Comparison of ENCODE assay signal across 10 cellular contexts in the genomic region with DNA sequence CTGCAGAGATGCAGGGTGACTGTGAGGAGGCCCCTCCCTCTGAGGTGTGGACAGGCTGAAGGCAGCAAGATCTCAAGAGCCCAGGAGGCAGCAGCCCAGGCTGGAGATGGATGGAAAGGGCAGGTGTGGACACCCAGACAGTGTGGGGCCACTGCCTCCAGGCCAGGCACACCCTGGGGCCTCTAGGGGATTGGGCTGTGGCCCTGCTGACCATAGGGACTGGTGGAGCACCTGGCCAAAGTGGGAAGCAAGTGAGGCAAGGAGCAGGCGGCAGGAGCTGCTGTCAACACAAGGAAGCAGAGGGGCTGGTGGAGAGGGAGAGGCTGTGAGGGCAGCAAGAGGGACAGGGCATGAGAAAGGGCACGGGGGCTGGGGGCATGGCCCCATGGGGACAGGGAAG. TPM values are rescaled to one million over a fixed set of nuclear protein-coding genes. Genes with fewer than 3 reads are reported as not detected.
A peak's percentile ranks its signal among the peaks of the same experiment; 100 is the strongest.
DNase-seq lines count a peak whose midpoint lies in the region; TF ChIP-seq lines count a peak whose summit lies in the region.
"Had no signal": no experiment of that assay in that cellular context is flagged by ENCODE, and none has a peak within 500 bp of the region (broad histone marks: within the 10 kb centered on the region; RNA-seq: fewer than 3 reads in every experiment).

No MANE protein-coding gene starts in this region.

- H3K27me3 Mint-ChIP-seq in nephron (ENCODE audit: low read depth): peaks cover 6% of the 10 kb centered on the region

- TF ChIP-seq CTCF in A673 (conservative IDR thresholded peaks at IDR 0.05; ENCODE audit: low read depth, low read length) (no peak), HFF-Myc (IDR thresholded peaks at IDR 0.05; ENCODE audit: low read depth, low read length, missing control alignments) (no peak), breast epithelium (IDR thresholded peaks at IDR 0.05) (no peak), nephron (IDR thresholded peaks at IDR 0.05; ENCODE audit: unreplicated experiment in 3 of 3) (no peak), WERI-Rb-1 (IDR thresholded peaks at IDR 0.05; ENCODE audit: low read depth, low read length) (no peak)

- H3K27me3 ChIP-seq in A673 (replicated peaks; ENCODE audit: insufficient read depth, low read depth, low read length, poor library complexity): no peaks in the 10 kb centered on the region
- H3K27me3 ChIP-seq in breast epithelium: no peaks in the 10 kb centered on the region
- H3K27me3 ChIP-seq in WERI-Rb-1 (ENCODE audit: insufficient read depth, low read depth, severe bottlenecking): no peaks in the 10 kb centered on the region
- H3K27me3 ChIP-seq: brain microvascular endothelial cell had no signal

- peak overlapping the region in 2 of 3 experiments; percentile 17 to 79 for H3K27ac Mint-ChIP-seq in nephron

- peaks cover 4% of the 10 kb centered on the region for H3K4me1 Mint-ChIP-seq in nephron

- no peaks in the 10 kb centered on the region for H3K36me3 ChIP-seq in A673 (ENCODE audit: insufficient read depth, low read length, poor library complexity, severe bottlenecking)
- no peaks in the 10 kb centered on the region for H3K36me3 ChIP-seq in breast epithelium
- H3K36me3 ChIP-seq in WERI-Rb-1: no peaks in the 10 kb centered on the region
- H3K36me3 ChIP-seq: brain microvascular endothelial cell had no signal

- BruUV-seq in A673 (replicated peaks; lab: Mats Ljungman, UMichigan): no TSS peak

- H3K9me3 ChIP-seq in A673 (ENCODE audit: low read depth, low read length, poor library complexity, severe bottlenecking): peaks cover 14% of the 10 kb centered on the region
- H3K9me3 ChIP-seq in breast epithelium: peaks cover 0 to 15% of the 10 kb centered on the region in 2 donors
- peaks cover 7% of the 10 kb centered on the region for H3K9me3 ChIP-seq in WERI-Rb-1 (ENCODE audit: severe bottlenecking)

- H3K4me1 ChIP-seq in A673 (ENCODE audit: insufficient read depth, low read length, poor library complexity, severe bottlenecking) (peaks cover 24% of the 10 kb centered on the region), breast epithelium (peaks cover 9 to 17% of the 10 kb centered on the region in 2 donors)

- intact Hi-C loops in A673 (cut with micrococcal nuclease; ENCODE audit: unreplicated experiment): no loop called here
- intact Hi-C loops in breast epithelium (cut with DNase I; ENCODE audit: low total_unique reads): no loop called here

- CTCF ChIA-PET in A673 (lab: Charles Lee): interaction anchor here (0.6 to 1.0 kb wide), 3 partner anchors 25 to 69 kb away, joined by 3 read pairs; no protein-coding TSS in a partner anchor

- POLR2A ChIA-PET in A673 (lab: Charles Lee; ENCODE audit: low non-redundant PET): no interaction called here

- peaks cover 15% of the 10 kb centered on the region for H3K9me3 Mint-ChIP-seq in nephron

- peaks cover 16% of the 10 kb centered on the region for H3K36me3 Mint-ChIP-seq in nephron (ENCODE audit: low read depth)

- H3K27ac ChIP-seq in A673 (ENCODE audit: low read depth, low read length, poor library complexity, severe bottlenecking) (peak overlapping the region; percentile 82), breast epithelium (peak overlapping the region; percentile 73 to 89), WERI-Rb-1 (no peak overlapping the region)
- H3K27ac ChIP-seq: brain microvascular endothelial cell had no signal

- DNase-seq in A673 (ENCODE audit: low spot score): no peak
- DNase-seq in HFF-Myc (ENCODE audit: extremely low read depth, low read depth): no peak
- DNase-seq in breast epithelium (ENCODE audit: low spot score in 2 of 2): peak in 1 of 2 donors; percentile 19
- DNase-seq in GDM1 (lab: John Stamatoyannopoulos, UW): no peak
- DNase-seq in activated CD4-positive, CD25-positive, alpha-beta regulatory T cell treated with anti-CD3 and anti-CD28 coated beads, Interleukin-2, amount 50 U/mL, for 72 hours: no peak
- no peak for DNase-seq in WERI-Rb-1
- DNase-seq in NCI-H128 (lab: John Stamatoyannopoulos, UW; ENCODE audit: unreplicated experiment): no peak
- DNase-seq: NCI-H1105 had no signal

- peak overlapping the region in 2 of 3 experiments; percentile 23 to 41 for H3K4me3 Mint-ChIP-seq in nephron

- H3K4me3 ChIP-seq in A673 (ENCODE audit: low read depth, low read length, poor library complexity, severe bottlenecking) (no peak overlapping the region), HFF-Myc (replicated peaks; ENCODE audit: low read depth, low read length) (0 out of 2 replicates have a peak overlapping the region, but pooled peaks have one; percentile 25), breast epithelium (peak overlapping the region in 1 of 3 donors; percentile 62), WERI-Rb-1 (ENCODE audit: low read depth, low read length) (no peak overlapping the region)

- no peak for TF ChIP-seq POLR2A in breast epithelium (IDR thresholded peaks at IDR 0.05)

RNA-seq across cellular contexts. Expression of gene SNED1, which starts 10.8 kb away (rescaled TPM):
- total RNA-seq in A673 (2021) (3.0 and 5.0 TPM in 2 replicates), breast epithelium (10 to 100 TPM; 27.1 to 46.9 (median 35.2) TPM)
